In the genomic region with DNA sequence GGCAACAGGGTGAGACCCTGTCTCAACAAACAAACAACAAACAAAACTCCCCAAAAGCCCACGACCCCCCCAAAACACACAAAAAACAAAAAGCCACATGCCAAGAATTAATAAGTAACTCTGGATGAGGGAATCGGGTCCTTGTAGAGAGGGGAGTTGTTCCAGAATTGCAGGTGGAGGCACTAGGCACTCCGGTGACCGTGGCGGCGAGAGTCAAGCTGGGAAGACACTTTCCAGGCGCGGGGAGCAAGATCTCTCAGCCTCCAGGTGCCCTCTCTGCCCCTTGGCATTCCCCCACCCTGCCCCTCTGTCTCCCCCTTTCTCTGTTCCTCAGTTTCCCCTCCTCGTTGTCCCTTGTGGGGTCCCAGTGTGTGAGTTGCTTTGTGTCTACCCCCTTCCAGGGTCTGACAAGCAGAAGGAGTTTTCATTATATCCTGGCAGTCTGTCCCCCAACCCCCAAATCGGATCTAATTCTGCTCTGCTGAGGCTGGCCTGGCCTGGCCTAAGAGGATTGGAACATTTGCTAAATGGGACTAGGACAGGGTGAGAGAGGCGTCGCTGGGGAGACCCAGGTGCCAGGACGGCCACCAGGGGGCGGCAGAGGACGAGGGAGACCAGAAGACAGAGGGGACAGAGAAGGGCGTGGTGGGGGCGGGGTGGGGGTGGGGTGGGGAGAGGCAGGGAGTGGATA, we compare ENCODE assay signal across 9 cellular contexts. TPM values are rescaled to one million over a fixed set of nuclear protein-coding genes. Genes with fewer than 3 reads are reported as not detected.
DNase-seq lines count a peak whose midpoint lies in the region; ATAC-seq, FAIRE-seq and TF ChIP-seq lines count a peak whose summit lies in the region.
"Had no signal": no experiment of that assay in that cellular context is flagged by ENCODE, and none has a peak within 500 bp of the region (broad histone marks: within the 10 kb centered on the region; RNA-seq: fewer than 3 reads in every experiment).

No MANE protein-coding gene starts in this region.

- H3K4me1 ChIP-seq in Caco-2: no peaks in the 10 kb centered on the region
- H3K4me1 ChIP-seq in SJSA1 (replicated peaks): no peaks in the 10 kb centered on the region

- no peaks in the 10 kb centered on the region for H3K4me1 Mint-ChIP-seq in Caco-2 (ENCODE audit: low read depth, unreplicated experiment)

- intact Hi-C loops in Caco-2 (cut with micrococcal nuclease; ENCODE audit: unreplicated experiment): loop anchor here (1.0 kb wide), 1 partner anchor 50 kb away; no protein-coding TSS in a partner anchor

- BruUV-seq in Caco-2 (replicated peaks; lab: Mats Ljungman, UMichigan): no TSS peak

- CTCF ChIA-PET in Caco-2 (lab: Charles Lee): interaction anchor here (0.7 kb wide), 1 partner anchor 13 kb away, joined by 3 read pairs; no protein-coding TSS in a partner anchor

- peak; percentile 85 to 92 for DNase-seq in Caco-2
- peak; percentile 88 for DNase-seq in HTR-8/SVneo (ENCODE audit: insufficient read length, low spot score)
- peak; percentile 24 to 85 for DNase-seq in SJSA1 (ENCODE audit: low read depth in 1 of 2, low spot score in 2 of 2)
- DNase-seq in activated effector memory CD4-positive, alpha-beta T cell treated with anti-CD3 and anti-CD28 coated beads, Interleukin-2, amount 50 U/mL, for 16 hours: peak; percentile 91
- DNase-seq in germinal center (ENCODE audit: low spot score): peak; percentile 66
- peak; percentile 15 for DNase-seq in pons (ENCODE audit: low spot score)
- peak; percentile 84 for DNase-seq in urothelium cell line (ENCODE audit: low spot score)

- H3K36me3 ChIP-seq in Caco-2 (ENCODE audit: control insufficient read depth, insufficient read depth, low read length): no peaks in the 10 kb centered on the region
- no peaks in the 10 kb centered on the region for H3K36me3 ChIP-seq in SJSA1

- H3K36me3 Mint-ChIP-seq in Caco-2 (ENCODE audit: insufficient read depth, unreplicated experiment): no peaks in the 10 kb centered on the region

- no peak for ATAC-seq in GM21367 (IDR thresholded peaks at IDR 0.05; ENCODE audit: unreplicated experiment)

- no peaks in the 10 kb centered on the region for H3K9me3 Mint-ChIP-seq in Caco-2 (ENCODE audit: unreplicated experiment)
- H3K9me3 Mint-ChIP-seq: T-helper 1 cell treated with Interleukin-12 subunit alpha and Interleukin-12 subunit beta and Interleukin-4 antibody, amounts not matched to agents 30 μg/mL and 1 μg/mL, for 36 hours had no signal

- H3K4me3 ChIP-seq in Caco-2 (ENCODE audit: low read depth, low read length) (no peak overlapping the region), SJSA1 (no peak overlapping the region)

- no peak overlapping the region for H3K27ac Mint-ChIP-seq in Caco-2 (ENCODE audit: unreplicated experiment)
- H3K27ac Mint-ChIP-seq: T-helper 1 cell treated with Interleukin-12 subunit alpha and Interleukin-12 subunit beta and Interleukin-4 antibody, amounts not matched to agents 30 μg/mL and 1 μg/mL, for 36 hours had no signal

- FAIRE-seq in HTR-8/SVneo (lab: Jason Lieb, UNC): no peak
- FAIRE-seq in urothelium cell line (lab: Jason Lieb, UNC): no peak

- POLR2A ChIA-PET in Caco-2 (lab: Charles Lee): no interaction called here

- TF ChIP-seq CTCF in Caco-2 (IDR thresholded peaks at IDR 0.05; ENCODE audit: insufficient read depth in 1 of 2, low read depth in 1 of 2, low read length in 1 of 2, severe bottlenecking in 1 of 2, unreplicated experiment in 1 of 2): peak; percentile 81 to 86

- no peaks in the 10 kb centered on the region for H3K27me3 ChIP-seq in Caco-2 (replicated peaks; ENCODE audit: control insufficient read depth, insufficient read depth, low read length)
- no peaks in the 10 kb centered on the region for H3K27me3 ChIP-seq in SJSA1 (replicated peaks)

- no peak overlapping the region for H3K4me3 Mint-ChIP-seq in Caco-2 (ENCODE audit: unreplicated experiment)
- H3K4me3 Mint-ChIP-seq: T-helper 1 cell treated with Interleukin-12 subunit alpha and Interleukin-12 subunit beta and Interleukin-4 antibody, amounts not matched to agents 30 μg/mL and 1 μg/mL, for 36 hours had no signal

- no peaks in the 10 kb centered on the region for H3K27me3 Mint-ChIP-seq in Caco-2 (ENCODE audit: insufficient read depth, unreplicated experiment)

- no peak overlapping the region for H3K27ac ChIP-seq in SJSA1

- H3K9me3 ChIP-seq in Caco-2 (no peaks in the 10 kb centered on the region), SJSA1 (replicated peaks) (no peaks in the 10 kb centered on the region)

RNA-seq across cellular contexts. Expression of a gene that starts 8.3 kb away (rescaled TPM):
- total RNA-seq in Caco-2 (2022): not detected in 2 replicates
- total RNA-seq in SJSA1 (2014; rRNA removed; shearing (Covaris generic)): not detected in 2 replicates

RNA-seq across cellular contexts. Expression of a gene that starts 9.1 kb away (rescaled TPM):
- not detected in 2 replicates for total RNA-seq in Caco-2 (2022)
- total RNA-seq in SJSA1 (2014; rRNA removed; shearing (Covaris generic)): not detected in 2 replicates

RNA-seq across cellular contexts. Expression of a gene that starts 34.9 kb away (rescaled TPM):
- total RNA-seq in Caco-2 (2022): 110 and 119 TPM in 2 replicates
- 394 and 455 TPM in 2 replicates for total RNA-seq in SJSA1 (2014; rRNA removed; shearing (Covaris generic))

RNA-seq across cellular contexts. Expression of a gene that starts 45.6 kb away (rescaled TPM):
- not detected in 2 replicates for total RNA-seq in Caco-2 (2022)
- not detected in 2 replicates for total RNA-seq in SJSA1 (2014; rRNA removed; shearing (Covaris generic))

Comparison
In these comparisons a context has a peak if more than half of its experiments do, and no peak if none do; other contexts are left out.
1. DNase-seq: peak in every context shown above with its lines; median percentile 91 in activated effector memory CD4-positive, alpha-beta T cell treated with anti-CD3 and anti-CD28 coated beads, Interleukin-2, amount 50 U/mL, for 16 hours; 88 in Caco-2; 88 in HTR-8/SVneo; 84 in urothelium cell line; 66 in germinal center; 54 in SJSA1; 15 in pons.